In the genomic region with DNA sequence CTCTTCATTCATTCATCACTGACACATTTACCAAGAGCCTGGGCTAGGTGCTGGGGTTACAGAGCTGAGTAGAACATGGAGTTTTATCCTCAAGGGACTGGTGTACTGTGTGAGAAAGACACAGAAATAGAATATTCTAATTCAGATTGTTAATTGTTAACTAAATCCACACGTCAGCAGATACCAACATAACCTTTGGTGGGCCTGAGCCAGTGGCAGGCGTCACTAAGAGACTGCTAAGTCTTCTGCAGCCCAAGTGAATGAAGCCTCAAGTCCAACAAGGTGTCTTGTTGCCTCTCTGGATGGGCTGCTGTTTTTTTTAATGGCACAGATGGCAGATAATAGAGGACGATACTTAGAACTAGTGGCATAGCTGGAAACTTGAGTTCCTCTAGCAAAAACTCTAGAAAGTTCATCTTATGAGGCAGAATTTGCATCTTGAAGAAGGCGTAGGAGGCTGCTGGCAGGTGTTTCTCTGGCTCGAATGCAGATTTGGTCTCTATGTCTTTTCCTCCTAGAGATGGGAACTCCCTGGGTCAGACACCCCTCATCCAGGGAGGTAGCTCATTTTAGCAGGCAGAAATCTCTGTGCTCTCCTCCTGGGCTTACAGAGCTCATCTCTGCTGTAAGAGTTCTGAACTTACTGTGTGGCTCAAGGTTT, we compare ENCODE assay signal across 11 cellular contexts.
A peak's percentile ranks its signal among the peaks of the same experiment; 100 is the strongest.
DNase-seq lines count a peak whose midpoint lies in the region; ATAC-seq and TF ChIP-seq lines count a peak whose summit lies in the region.
"Had no signal": no experiment of that assay in that cellular context is flagged by ENCODE, and none has a peak within 500 bp of the region (broad histone marks: within the 10 kb centered on the region; RNA-seq: fewer than 3 reads in every experiment).

No MANE protein-coding gene starts in this region.

- H3K4me1 ChIP-seq in Karpas-422 (ENCODE audit: low read length): no peaks in the 10 kb centered on the region
- H3K4me1 ChIP-seq in esophagus muscularis mucosa: peaks cover 0 to 22% (median 21%) of the 10 kb centered on the region in 4 donors

- no peaks in the 10 kb centered on the region for H4K20me1 ChIP-seq in Karpas-422 (ENCODE audit: insufficient read depth, low read depth, low read length)

- H3K9me3 ChIP-seq in Karpas-422 (ENCODE audit: low read length) (no peaks in the 10 kb centered on the region), esophagus muscularis mucosa (no peaks in the 10 kb centered on the region)
- H3K9me3 ChIP-seq: MG63, ovary had no signal

- no peak overlapping the region for H3K4me2 ChIP-seq in Karpas-422 (ENCODE audit: low read depth, low read length, poor library complexity, severe bottlenecking)

- no peak for TF ChIP-seq POLR2A in esophagus muscularis mucosa (IDR thresholded peaks at IDR 0.05; ENCODE audit: low read depth)

- H3K27me3 ChIP-seq in Karpas-422 (ENCODE audit: low read length) (no peaks in the 10 kb centered on the region), esophagus muscularis mucosa (no peaks in the 10 kb centered on the region)
- H3K27me3 ChIP-seq: MG63, ovary had no signal

- in situ Hi-C loops in GM13977 (cut with MboI; ENCODE audit: low pct_unique_long_range_greater_than_20kb, low sequenced_read_pairs, unreplicated experiment): no loop called here

- TF ChIP-seq CTCF in GM13977 (IDR thresholded peaks at IDR 0.05; ENCODE audit: extremely low read depth, insufficient read depth, missing control alignments) (no peak), esophagus muscularis mucosa (IDR thresholded peaks at IDR 0.05) (no peak)

- DNase-seq in GM13977 (ENCODE audit: low spot score) (peak; percentile 62), Karpas-422 (peak; percentile 48), NCI-H2029 (lab: John Stamatoyannopoulos, UW) (no peak), esophagus muscularis mucosa (ENCODE audit: extremely low spot score) (no peak), DMS53 (lab: John Stamatoyannopoulos, UW) (no peak)
- DNase-seq: MG63, NCI-H446, ovary had no signal

- intact Hi-C loops in esophagus muscularis mucosa (cut with DNase I): no loop called here

- no peaks in the 10 kb centered on the region for H3K9me2 ChIP-seq in Karpas-422 (replicated peaks; ENCODE audit: insufficient read depth, low read length)

- H3K79me2 ChIP-seq in Karpas-422 (ENCODE audit: low read length): no peaks in the 10 kb centered on the region

- 82% methylated on average over 5 of the region's 5 CpGs for WGBS in esophagus muscularis mucosa

- no peak for TF ChIP-seq EP300 in esophagus muscularis mucosa (IDR thresholded peaks at IDR 0.05)

- no peak overlapping the region for H3K9ac ChIP-seq in Karpas-422 (ENCODE audit: low read length)

- ATAC-seq in GM19438 (IDR thresholded peaks at IDR 0.05; ENCODE audit: low read depth, unreplicated experiment) (peak; percentile 77), HG02870 (IDR thresholded peaks at IDR 0.05; ENCODE audit: unreplicated experiment) (peak; percentile 49), HG03025 (IDR thresholded peaks at IDR 0.05; ENCODE audit: low FRiP score, unreplicated experiment) (no peak)

- H2AFZ ChIP-seq in Karpas-422 (ENCODE audit: low read length): no peak overlapping the region

- H3K27ac ChIP-seq in Karpas-422 (ENCODE audit: low read length) (no peak overlapping the region), esophagus muscularis mucosa (replicated peaks in 1 of 4) (no peak overlapping the region)
- H3K27ac ChIP-seq: ovary had no signal

- H3K4me3 ChIP-seq in Karpas-422 (ENCODE audit: low read length) (no peak overlapping the region), esophagus muscularis mucosa (no peak overlapping the region)
- H3K4me3 ChIP-seq: MG63, ovary had no signal

- H3K36me3 ChIP-seq in Karpas-422 (ENCODE audit: insufficient read depth, low read length): no peaks in the 10 kb centered on the region
- H3K36me3 ChIP-seq in esophagus muscularis mucosa: peaks cover 0 to 7% (median 3%) of the 10 kb centered on the region in 4 donors
- H3K36me3 ChIP-seq: MG63, ovary had no signal

Comparison
In these comparisons a context has a peak if more than half of its experiments do, and no peak if none do; other contexts are left out.
1. DNase-seq: peak in GM13977 (single experiment) and Karpas-422 (single experiment); none in NCI-H2029 (single experiment), esophagus muscularis mucosa (single experiment) and DMS53 (single experiment).